23 cellular contexts compared by ENCODE assay signal in genomic region chrX:72061091-72061490, GRCh38.
"Had no signal": no experiment of that assay in that cellular context is flagged by ENCODE, and none has a peak within 500 bp of the region (broad histone marks: within the 10 kb centered on the region; RNA-seq: fewer than 3 reads in every experiment).

No MANE protein-coding gene starts in this region.

- H3K4me3 Mint-ChIP-seq: activated CD4-positive, alpha-beta memory T cell treated with anti-CD3 and anti-CD28 coated beads, Interleukin-2, amount 10 ng/mL, durations not matched to agents 7 days and 5 days; activated naive CD8-positive, alpha-beta T cell treated with anti-CD3 and anti-CD28 coated beads, Interleukin-2, amount 10 ng/mL, durations not matched to agents 7 days and 5 days; activated T-cell treated with anti-CD3 and anti-CD28 coated beads, Interleukin-2, amount 50 U/mL, for 24 hours; dendritic cell treated with granulocyte-macrophage colony-stimulating factor and Interleukin-4, amounts not matched to agents 40 ng/mL and 50 ng/mL, for 4 days; effector memory CD8-positive, alpha-beta T cell; immature natural killer cell; naive thymus-derived CD8-positive, alpha-beta T cell; stimulated activated memory B cell treated with anti-CD40 and anti-IgM and Interleukin-4, amounts not matched to agents 10 μg/mL and 1 μg/mL and 100 μg/mL, for 72 hours had no signal

- H3K4me1 ChIP-seq: breast epithelium, parathyroid adenoma had no signal

- H3K4me3 ChIP-seq: breast epithelium, heart right ventricle had no signal

- H3K27ac Mint-ChIP-seq: activated CD4-positive, alpha-beta memory T cell treated with anti-CD3 and anti-CD28 coated beads, Interleukin-2, amount 10 ng/mL, durations not matched to agents 7 days and 5 days; activated naive CD8-positive, alpha-beta T cell treated with anti-CD3 and anti-CD28 coated beads, Interleukin-2, amount 10 ng/mL, durations not matched to agents 7 days and 5 days; activated T-cell treated with anti-CD3 and anti-CD28 coated beads, Interleukin-2, amount 50 U/mL, for 24 hours; activated T-helper 2 cell treated with anti-CD3 and anti-CD28 coated beads, Interferon-gamma antibody, Interleukin-2, Interleukin-4, amounts not matched to agents 10 μg/mL and 5 μg/mL and 100 μg/mL, durations not matched to agents 14 hours and 24 hours and 36 hours; effector memory CD8-positive, alpha-beta T cell; immature natural killer cell; naive thymus-derived CD8-positive, alpha-beta T cell; stimulated activated memory B cell treated with anti-CD40 and anti-IgM and Interleukin-4, amounts not matched to agents 10 μg/mL and 1 μg/mL and 100 μg/mL, for 72 hours had no signal

- ATAC-seq: effector memory CD8-positive, alpha-beta T cell; naive thymus-derived CD8-positive, alpha-beta T cell; sciatic nerve; SK-N-SH treated with all-trans-retinoic acid at 6 μM for 48 hours; stimulated activated memory B cell treated with anti-CD40 and anti-IgM and Interleukin-4, amounts not matched to agents 10 μg/mL and 1 μg/mL and 100 μg/mL, for 72 hours had no signal

- H3K36me3 ChIP-seq: breast epithelium, heart right ventricle had no signal

- DNase-seq: activated CD4-positive, alpha-beta memory T cell treated with anti-CD3 and anti-CD28 coated beads, Interleukin-2, amount 10 ng/mL, durations not matched to agents 7 days and 5 days; activated CD4-positive, alpha-beta T cell treated with anti-CD3 and anti-CD28 coated beads for 48 hours; activated CD4-positive, CD25-positive, alpha-beta regulatory T cell; activated naive CD4-positive, alpha-beta T cell treated with Interleukin-2 at 50 U/mL for 16 hours; activated naive CD8-positive, alpha-beta T cell treated with anti-CD3 and anti-CD28 coated beads, Interleukin-2, amount 10 ng/mL, durations not matched to agents 7 days and 5 days; activated T-cell treated with anti-CD3 and anti-CD28 coated beads, Interleukin-2, amount 50 U/mL, for 24 hours; cerebellar nuclear complex; effector memory CD8-positive, alpha-beta T cell; heart right ventricle; immature natural killer cell; kidney glomerular epithelial cell; naive thymus-derived CD8-positive, alpha-beta T cell; stimulated activated CD4-positive, alpha-beta T cell treated with anti-CD3 and anti-CD28 coated beads, Interleukin-4, amount 100 ng/mL, for 4 hours; T-helper 1 cell; T-helper 9 cell had no signal

- H3K27ac ChIP-seq: breast epithelium, epithelial cell of prostate, heart right ventricle, parathyroid adenoma had no signal

- H3K9me3 ChIP-seq: breast epithelium, heart right ventricle had no signal

- H3K4me1 Mint-ChIP-seq: activated naive CD8-positive, alpha-beta T cell treated with anti-CD3 and anti-CD28 coated beads, Interleukin-2, amount 10 ng/mL, durations not matched to agents 7 days and 5 days; stimulated activated memory B cell treated with anti-CD40 and anti-IgM and Interleukin-4, amounts not matched to agents 10 μg/mL and 1 μg/mL and 100 μg/mL, for 72 hours had no signal

- H3K36me3 Mint-ChIP-seq: activated naive CD8-positive, alpha-beta T cell treated with anti-CD3 and anti-CD28 coated beads, Interleukin-2, amount 10 ng/mL, durations not matched to agents 7 days and 5 days; immature natural killer cell; naive thymus-derived CD8-positive, alpha-beta T cell; stimulated activated memory B cell treated with anti-CD40 and anti-IgM and Interleukin-4, amounts not matched to agents 10 μg/mL and 1 μg/mL and 100 μg/mL, for 72 hours had no signal

- H3K9me3 Mint-ChIP-seq: activated CD4-positive, alpha-beta memory T cell treated with anti-CD3 and anti-CD28 coated beads, Interleukin-2, amount 10 ng/mL, durations not matched to agents 7 days and 5 days; activated naive CD8-positive, alpha-beta T cell treated with anti-CD3 and anti-CD28 coated beads, Interleukin-2, amount 10 ng/mL, durations not matched to agents 7 days and 5 days; activated T-cell treated with anti-CD3 and anti-CD28 coated beads, Interleukin-2, amount 50 U/mL, for 24 hours; activated T-helper 2 cell treated with anti-CD3 and anti-CD28 coated beads, Interferon-gamma antibody, Interleukin-2, Interleukin-4, amounts not matched to agents 10 μg/mL and 5 μg/mL and 100 μg/mL, durations not matched to agents 14 hours and 24 hours and 36 hours; dendritic cell treated with granulocyte-macrophage colony-stimulating factor and Interleukin-4, amounts not matched to agents 40 ng/mL and 50 ng/mL, for 4 days; effector memory CD8-positive, alpha-beta T cell; immature natural killer cell; naive thymus-derived CD8-positive, alpha-beta T cell; stimulated activated memory B cell treated with anti-CD40 and anti-IgM and Interleukin-4, amounts not matched to agents 10 μg/mL and 1 μg/mL and 100 μg/mL, for 72 hours had no signal
